Comparison of ENCODE assay signal across 9 cellular contexts in the genomic region with DNA sequence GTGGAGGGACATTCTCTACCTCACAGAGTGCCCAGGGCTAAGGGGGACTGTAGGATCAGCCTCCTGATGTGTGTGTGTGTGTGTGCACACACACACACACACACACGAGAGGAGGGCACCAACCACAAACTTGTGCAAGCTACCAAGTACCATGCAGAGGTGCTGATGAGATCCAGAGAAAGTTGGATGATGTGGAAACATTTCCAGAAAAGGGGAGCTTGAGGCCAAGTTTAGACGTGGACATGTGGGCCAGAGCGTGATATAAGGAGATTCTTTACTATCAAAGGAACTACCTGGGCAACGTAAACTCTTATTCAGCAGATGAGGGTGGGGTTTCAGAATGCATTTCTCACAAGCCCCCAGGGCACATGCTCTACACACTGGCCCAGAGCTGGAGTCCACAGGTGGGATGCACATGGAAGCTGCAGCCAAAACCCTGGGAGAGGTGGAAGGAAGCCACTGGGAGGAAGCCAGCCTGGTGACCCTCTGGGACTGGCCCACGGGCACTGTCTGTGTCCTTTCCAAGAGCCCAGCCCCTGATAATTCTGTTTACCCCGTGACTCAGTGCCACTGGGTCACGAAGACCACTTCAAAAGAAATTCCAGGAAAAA. TPM values are rescaled to one million over a fixed set of nuclear protein-coding genes. Genes with fewer than 3 reads are reported as not detected.
DNase-seq lines count a peak whose midpoint lies in the region; ATAC-seq and TF ChIP-seq lines count a peak whose summit lies in the region.
"Had no signal": no experiment of that assay in that cellular context is flagged by ENCODE, and none has a peak within 500 bp of the region (broad histone marks: within the 10 kb centered on the region; RNA-seq: fewer than 3 reads in every experiment).

No MANE protein-coding gene starts in this region.

- H3K4me2 ChIP-seq in OCI-LY3 (ENCODE audit: low read length) (peak overlapping the region; percentile 63), osteoblast (ENCODE audit: insufficient read depth, low read length) (no peak overlapping the region)

- TF ChIP-seq CTCF in OCI-LY3 (IDR thresholded peaks at IDR 0.05; ENCODE audit: low read depth, low read length), result no peak
- no peak for TF ChIP-seq CTCF in osteoblast (IDR thresholded peaks at IDR 0.05; ENCODE audit: extremely low read depth, low read depth, low read length)

- H3K4me3 ChIP-seq in ACC112 (ENCODE audit: low read depth, low read length) (no peak overlapping the region), OCI-LY3 (ENCODE audit: low read length) (no peak overlapping the region), osteoblast (ENCODE audit: insufficient read depth, low read length) (no peak overlapping the region)

- peak overlapping the region; percentile 34; the same call in 1 of the 2 replicates for H3K27ac ChIP-seq in ACC112 (ENCODE audit: low read depth, low read length)
- H3K27ac ChIP-seq in OCI-LY3 (ENCODE audit: low read length), result no peak overlapping the region
- peak overlapping the region; percentile 86 for H3K27ac ChIP-seq in cingulate gyrus (ENCODE audit: low read depth, low read length)
- H3K27ac ChIP-seq in osteoblast (ENCODE audit: low read depth, low read length), result peak overlapping the region; percentile 42

- H3K79me2 ChIP-seq in ACC112 (ENCODE audit: control insufficient read depth, insufficient read depth, low read length, unreplicated experiment) (peaks cover 18% of the 10 kb centered on the region), OCI-LY3 (ENCODE audit: low read length) (no peaks in the 10 kb centered on the region), osteoblast (ENCODE audit: insufficient read depth, low read length) (peaks cover 55% of the 10 kb centered on the region)

- no peaks in the 10 kb centered on the region for H3K27me3 ChIP-seq in ACC112 (ENCODE audit: insufficient read depth, low read length)
- H3K27me3 ChIP-seq in OCI-LY3 (ENCODE audit: low read depth, low read length), result no peaks in the 10 kb centered on the region
- H3K27me3 ChIP-seq in osteoblast (ENCODE audit: insufficient read depth, low read length), result no peaks in the 10 kb centered on the region

- ATAC-seq in HG03521 (IDR thresholded peaks at IDR 0.05; ENCODE audit: unreplicated experiment) (no peak), HG02642 (IDR thresholded peaks at IDR 0.05; ENCODE audit: poor library complexity, unreplicated experiment) (no peak)

- H3K4me1 ChIP-seq in ACC112 (ENCODE audit: control insufficient read depth, insufficient read depth, low read length, unreplicated experiment) (peaks cover 30% of the 10 kb centered on the region), OCI-LY3 (ENCODE audit: low read length) (peaks cover 19% of the 10 kb centered on the region), osteoblast (ENCODE audit: insufficient read depth, low read length) (peaks cover 21% of the 10 kb centered on the region)

- H4K20me1 ChIP-seq in OCI-LY3 (ENCODE audit: insufficient read depth, low read length) (no peaks in the 10 kb centered on the region), osteoblast (ENCODE audit: insufficient read depth, low read length) (peaks cover 57% of the 10 kb centered on the region)

- H2AFZ ChIP-seq in ACC112 (ENCODE audit: low read length, unreplicated experiment), result no peak overlapping the region
- H2AFZ ChIP-seq in OCI-LY3 (ENCODE audit: low read depth, low read length), result no peak overlapping the region
- H2AFZ ChIP-seq in osteoblast (ENCODE audit: low read length), result no peak overlapping the region

- no peak overlapping the region for H3K9ac ChIP-seq in OCI-LY3 (ENCODE audit: low read length)

- H3K9me3 ChIP-seq in OCI-LY3 (ENCODE audit: insufficient read depth, low read length), result no peaks in the 10 kb centered on the region
- H3K9me3 ChIP-seq in osteoblast (ENCODE audit: low read depth, low read length), result no peaks in the 10 kb centered on the region

- H3K36me3 ChIP-seq in ACC112 (ENCODE audit: insufficient read depth, low read length) (no peaks in the 10 kb centered on the region), OCI-LY3 (replicated peaks; ENCODE audit: low read depth, low read length) (no peaks in the 10 kb centered on the region), osteoblast (ENCODE audit: insufficient read depth, low read length) (no peaks in the 10 kb centered on the region)

- no peak for DNase-seq in osteoblast (ENCODE audit: insufficient read length, low spot score, missing footprints)
- DNase-seq in NCI-H1048 (lab: John Stamatoyannopoulos, UW), result no peak
- DNase-seq in pons (ENCODE audit: low spot score), result no peak
- DNase-seq: NCI-H2107 had no signal

RNA-seq across cellular contexts. Expression of a gene that starts 53.5 kb away (rescaled TPM):
- 51.4 and 51.6 TPM in 2 replicates for total RNA-seq in osteoblast
